ENCODE assay signal across 8 cellular contexts in genomic region chr19:10695401-10696398, GRCh38. TPM values are rescaled to one million over a fixed set of nuclear protein-coding genes. Genes with fewer than 3 reads are reported as not detected.
DNase-seq lines count a peak whose midpoint lies in the region; ATAC-seq and TF ChIP-seq lines count a peak whose summit lies in the region.

No MANE protein-coding gene starts in this region.

- H3K4me1 Mint-ChIP-seq in activated T-helper 2 cell treated with anti-CD3 and anti-CD28 coated beads, Interferon-gamma antibody, Interleukin-2, Interleukin-4, amounts not matched to agents 10 μg/mL and 5 μg/mL and 100 μg/mL, durations not matched to agents 14 hours and 24 hours and 36 hours (ENCODE audit: low read depth): peaks cover 8% of the 10 kb centered on the region
- peaks cover 8% of the 10 kb centered on the region for H3K4me1 Mint-ChIP-seq in nephron progenitor cell

- ATAC-seq in GM21423 (IDR thresholded peaks at IDR 0.05; ENCODE audit: unreplicated experiment): peak; percentile 79
- ATAC-seq in RWPE2 (ENCODE audit: low read depth): peak; percentile 92

- peak overlapping the region in 7 of 11 experiments; percentile 9 to 62 (median 43); a peak in 9 of 22 replicates for H3K27ac ChIP-seq in BLaER1 treated with 17β-estradiol and CSF1 and Interleukin-3, amounts not matched to agents 10 nM and 100 nM
- no peak overlapping the region for H3K27ac ChIP-seq in RWPE2 (ENCODE audit: poor library complexity, severe bottlenecking)

- H3K9ac ChIP-seq in BLaER1 treated with 17β-estradiol and CSF1 and Interleukin-3, amounts not matched to agents 10 nM and 100 nM: peak overlapping the region in 8 of 11 experiments; percentile 7 to 44 (median 34); a peak in 10 of 22 replicates

- H3K27me3 Mint-ChIP-seq in activated T-helper 2 cell treated with anti-CD3 and anti-CD28 coated beads, Interferon-gamma antibody, Interleukin-2, Interleukin-4, amounts not matched to agents 10 μg/mL and 5 μg/mL and 100 μg/mL, durations not matched to agents 14 hours and 24 hours and 36 hours (ENCODE audit: low read depth): no peaks in the 10 kb centered on the region
- peaks cover 31% of the 10 kb centered on the region for H3K27me3 Mint-ChIP-seq in nephron progenitor cell (ENCODE audit: low read depth, poor library complexity)

- H3K36me3 ChIP-seq in BLaER1 treated with 17β-estradiol and CSF1 and Interleukin-3, amounts not matched to agents 10 nM and 100 nM: peaks cover 19 to 29% (median 27%) of the 10 kb centered on the region in 11 experiments
- H3K36me3 ChIP-seq in RWPE2 (ENCODE audit: low read depth): peaks cover 11% of the 10 kb centered on the region

- no peaks in the 10 kb centered on the region for H3K9me3 Mint-ChIP-seq in activated T-helper 2 cell treated with anti-CD3 and anti-CD28 coated beads, Interferon-gamma antibody, Interleukin-2, Interleukin-4, amounts not matched to agents 10 μg/mL and 5 μg/mL and 100 μg/mL, durations not matched to agents 14 hours and 24 hours and 36 hours
- no peaks in the 10 kb centered on the region for H3K9me3 Mint-ChIP-seq in nephron progenitor cell

- intact Hi-C loops in activated T-helper 2 cell treated with anti-CD3 and anti-CD28 coated beads, Interferon-gamma antibody, Interleukin-2, Interleukin-4, amounts not matched to agents 10 μg/mL and 5 μg/mL and 100 μg/mL, durations not matched to agents 14 hours and 24 hours and 36 hours (cut with micrococcal nuclease): loop anchor here (5.0 kb wide), 2 partner anchors 43 to 193 kb away; partner anchors contain the start of genes ILF3 and KEAP1

- TF ChIP-seq CTCF in RWPE2 (IDR thresholded peaks at IDR 0.05; ENCODE audit: poor library complexity, severe bottlenecking): no peak
- TF ChIP-seq CTCF in nephron progenitor cell (IDR thresholded peaks at IDR 0.05): no peak

- H3K36me3 Mint-ChIP-seq in activated T-helper 2 cell treated with anti-CD3 and anti-CD28 coated beads, Interferon-gamma antibody, Interleukin-2, Interleukin-4, amounts not matched to agents 10 μg/mL and 5 μg/mL and 100 μg/mL, durations not matched to agents 14 hours and 24 hours and 36 hours (ENCODE audit: low read depth): peaks cover 20% of the 10 kb centered on the region
- H3K36me3 Mint-ChIP-seq in nephron progenitor cell (ENCODE audit: low read depth): peaks cover 22% of the 10 kb centered on the region

- H3K4me1 ChIP-seq in BLaER1 treated with 17β-estradiol and CSF1 and Interleukin-3, amounts not matched to agents 10 nM and 100 nM: peaks cover 12 to 35% (median 22%) of the 10 kb centered on the region in 10 experiments
- H3K4me1 ChIP-seq in RWPE2 (ENCODE audit: insufficient read depth, poor library complexity, severe bottlenecking): no peaks in the 10 kb centered on the region

- peak overlapping the region in 8 of 10 experiments; percentile 6 to 53 (median 39); a peak in 13 of 20 replicates for H3K4me3 ChIP-seq in BLaER1 treated with 17β-estradiol and CSF1 and Interleukin-3, amounts not matched to agents 10 nM and 100 nM
- no peak overlapping the region for H3K4me3 ChIP-seq in RWPE2 (ENCODE audit: severe bottlenecking)

- no peaks in the 10 kb centered on the region for H3K9me3 ChIP-seq in BLaER1 treated with 17β-estradiol and CSF1 and Interleukin-3, amounts not matched to agents 10 nM and 100 nM (replicated peaks in 1 of 11)
- H3K9me3 ChIP-seq in RWPE2 (ENCODE audit: severe bottlenecking): no peaks in the 10 kb centered on the region

- no peaks in the 10 kb centered on the region for H3K27me3 ChIP-seq in BLaER1 treated with 17β-estradiol and CSF1 and Interleukin-3, amounts not matched to agents 10 nM and 100 nM
- no peaks in the 10 kb centered on the region for H3K27me3 ChIP-seq in RWPE2 (ENCODE audit: insufficient read depth, poor library complexity, severe bottlenecking)

- H3K4me2 ChIP-seq in BLaER1 treated with 17β-estradiol and CSF1 and Interleukin-3, amounts not matched to agents 10 nM and 100 nM: peak overlapping the region; percentile 64 to 89 (median 82)

- H3K27ac Mint-ChIP-seq in activated T-helper 2 cell treated with anti-CD3 and anti-CD28 coated beads, Interferon-gamma antibody, Interleukin-2, Interleukin-4, amounts not matched to agents 10 μg/mL and 5 μg/mL and 100 μg/mL, durations not matched to agents 14 hours and 24 hours and 36 hours: no peak overlapping the region
- peak overlapping the region; percentile 16 for H3K27ac Mint-ChIP-seq in nephron progenitor cell

- H3K4me3 Mint-ChIP-seq in activated T-helper 2 cell treated with anti-CD3 and anti-CD28 coated beads, Interferon-gamma antibody, Interleukin-2, Interleukin-4, amounts not matched to agents 10 μg/mL and 5 μg/mL and 100 μg/mL, durations not matched to agents 14 hours and 24 hours and 36 hours (ENCODE audit: low read depth): peak overlapping the region; percentile 82
- H3K4me3 Mint-ChIP-seq in nephron progenitor cell: peak overlapping the region; percentile 73

- DNase-seq in M059J (ENCODE audit: low read depth) (peak; percentile 80), RWPE2 (ENCODE audit: low spot score) (peak; percentile 91), fibroblast of peridontal ligament (ENCODE audit: extremely low read depth) (peak; percentile 90), nephron progenitor cell (peak; percentile 97)
- DNase-seq in activated T-helper 2 cell treated with anti-CD3 and anti-CD28 coated beads, Interferon-gamma antibody, Interleukin-2, Interleukin-4, amounts not matched to agents 10 μg/mL and 5 μg/mL and 100 μg/mL, durations not matched to agents 14 hours and 24 hours and 36 hours (ENCODE audit: low spot score): peak; percentile 90
- peak; percentile 73 to 89 (median 83) for DNase-seq in stimulated activated naive CD4-positive, alpha-beta T cell (lab: John Stamatoyannopoulos, UW)

- H4K20me1 ChIP-seq in BLaER1 treated with 17β-estradiol and CSF1 and Interleukin-3, amounts not matched to agents 10 nM and 100 nM: peaks cover 28 to 67% (median 59%) of the 10 kb centered on the region in 11 experiments; a peak in 21 of 22 replicates

RNA-seq across cellular contexts. Expression of gene QTRT1, which starts 5.5 kb away (rescaled TPM):
- total RNA-seq in M059J (2014; rRNA removed; shearing (Covaris generic)): 14.3 and 19.7 TPM in 2 replicates
- total RNA-seq in activated T-helper 2 cell treated with anti-CD3 and anti-CD28 coated beads, Interferon-gamma antibody, Interleukin-2, Interleukin-4, amounts not matched to agents 10 μg/mL and 5 μg/mL and 100 μg/mL, durations not matched to agents 14 hours and 24 hours and 36 hours: 67.2 and 75.0 TPM in 2 replicates

RNA-seq across cellular contexts. Expression of gene DNM2, which starts 22.2 kb away (rescaled TPM):
- 49.9 and 91.8 TPM in 2 replicates for total RNA-seq in M059J (2014; rRNA removed; shearing (Covaris generic))
- 185 and 198 TPM in 2 replicates for total RNA-seq in activated T-helper 2 cell treated with anti-CD3 and anti-CD28 coated beads, Interferon-gamma antibody, Interleukin-2, Interleukin-4, amounts not matched to agents 10 μg/mL and 5 μg/mL and 100 μg/mL, durations not matched to agents 14 hours and 24 hours and 36 hours

RNA-seq across cellular contexts. Expression of gene ILF3, which starts 41.6 kb away (rescaled TPM):
- 75.2 and 139 TPM in 2 replicates for total RNA-seq in M059J (2014; rRNA removed; shearing (Covaris generic))
- total RNA-seq in activated T-helper 2 cell treated with anti-CD3 and anti-CD28 coated beads, Interferon-gamma antibody, Interleukin-2, Interleukin-4, amounts not matched to agents 10 μg/mL and 5 μg/mL and 100 μg/mL, durations not matched to agents 14 hours and 24 hours and 36 hours: 509 and 523 TPM in 2 replicates
